Comparison of ENCODE assay signal across 21 cellular contexts in the genomic region with DNA sequence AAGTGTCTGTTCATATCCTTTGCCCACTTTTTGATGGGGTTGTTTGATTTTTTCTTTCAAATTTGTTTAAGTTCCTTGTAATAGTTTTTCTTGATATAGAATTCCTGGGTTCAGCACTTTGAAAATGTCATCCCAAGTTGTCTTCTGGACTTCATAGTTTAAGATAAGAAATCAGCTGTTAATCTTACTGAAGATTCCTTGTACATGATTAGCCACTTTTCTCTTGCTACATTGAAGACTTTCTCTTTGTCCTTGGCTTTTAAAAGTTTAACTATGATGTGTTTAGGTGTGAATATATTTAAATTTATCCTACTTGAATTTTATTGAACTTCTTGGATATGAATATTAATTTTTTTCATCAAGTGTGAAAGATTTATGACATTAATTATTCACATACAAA.
"Had no signal": no experiment of that assay in that cellular context is flagged by ENCODE, and none has a peak within 500 bp of the region (broad histone marks: within the 10 kb centered on the region; RNA-seq: fewer than 3 reads in every experiment).

No MANE protein-coding gene starts in this region.

- H3K27ac ChIP-seq: coronary artery, heart left ventricle, parathyroid adenoma, psoas muscle, sigmoid colon, skin epidermis, suprapubic skin, thyroid gland had no signal

- H3K4me3 ChIP-seq: coronary artery, heart left ventricle, lung, psoas muscle, sigmoid colon, skin epidermis, suprapubic skin, thyroid gland had no signal

- H3K36me3 ChIP-seq: heart left ventricle, sigmoid colon, suprapubic skin, thyroid gland had no signal

- H3K9me3 ChIP-seq: thyroid gland had no signal

- DNase-seq: effector CD4-positive, alpha-beta T cell; endodermal cell; erythroblast; heart left ventricle; hippocampal formation; left colon; left ventricle myocardium superior; mesendoderm; naive thymus-derived CD4-positive, alpha-beta T cell; nephron progenitor cell; psoas muscle; retina; sigmoid colon; stimulated activated CD4-positive, alpha-beta T cell treated with anti-CD3 and anti-CD28 coated beads, Interleukin-2, amount 100 ng/mL, for 48 hours; stimulated activated naive CD8-positive, alpha-beta T cell treated with anti-CD3 and anti-CD28 coated beads, Interleukin-15, Interleukin-2, amounts not matched to agents 100 U/mL and 50 U/mL, for 24 hours; thyroid gland had no signal

- H3K4me1 ChIP-seq: heart left ventricle, parathyroid adenoma, psoas muscle, sigmoid colon, suprapubic skin, thyroid gland had no signal
